In genomic region chr7:44257618-44258422, GRCh38 we compare ENCODE assay signal across 9 cellular contexts. TPM values are rescaled to one million over a fixed set of nuclear protein-coding genes. Genes with fewer than 3 reads are reported as not detected.
DNase-seq lines count a peak whose midpoint lies in the region; ATAC-seq and TF ChIP-seq lines count a peak whose summit lies in the region.
"Had no signal": no experiment of that assay in that cellular context is flagged by ENCODE, and none has a peak within 500 bp of the region (broad histone marks: within the 10 kb centered on the region; RNA-seq: fewer than 3 reads in every experiment).

No MANE protein-coding gene starts in this region.

- BruUV-seq in PC-9 (replicated peaks; lab: Mats Ljungman, UMichigan): no TSS peak

- H3K4me1 ChIP-seq in PC-9 (replicated peaks; ENCODE audit: insufficient read depth) (peaks cover 30% of the 10 kb centered on the region), parathyroid adenoma (peaks cover 15% of the 10 kb centered on the region), tibial artery (peaks cover 17 to 42% (median 36%) of the 10 kb centered on the region in 4 donors)

- CTCF ChIA-PET in PC-9 (lab: Charles Lee): interaction anchor here (2.1 kb wide), 1 partner anchor 17 kb away, joined by 18 read pairs; no protein-coding TSS in a partner anchor

- peak overlapping the region; percentile 46 for H3K4me2 ChIP-seq in PC-9
- no peak overlapping the region for H3K4me2 ChIP-seq in parathyroid adenoma (ENCODE audit: low read length)

- no peaks in the 10 kb centered on the region for H4K20me1 ChIP-seq in PC-9 (ENCODE audit: insufficient read depth)

- H3K9me3 ChIP-seq in PC-9 (ENCODE audit: insufficient read depth, low read depth) (no peaks in the 10 kb centered on the region), parathyroid adenoma (ENCODE audit: control insufficient read depth, low read length) (no peaks in the 10 kb centered on the region), tibial artery (no peaks in the 10 kb centered on the region)
- H3K9me3 ChIP-seq: neutrophil had no signal

- POLR2A ChIA-PET in PC-9 (lab: Charles Lee; ENCODE audit: unreplicated experiment): no interaction called here

- H3K36me3 ChIP-seq in PC-9 (ENCODE audit: low read depth) (no peaks in the 10 kb centered on the region), parathyroid adenoma (ENCODE audit: control insufficient read depth, insufficient read depth, low read length) (no peaks in the 10 kb centered on the region), tibial artery (no peaks in the 10 kb centered on the region)
- H3K36me3 ChIP-seq: neutrophil had no signal

- no peaks in the 10 kb centered on the region for H3K27me3 ChIP-seq in PC-9 (ENCODE audit: insufficient read depth, low read depth)
- H3K27me3 ChIP-seq in parathyroid adenoma (ENCODE audit: control insufficient read depth, insufficient read depth, low read length): no peaks in the 10 kb centered on the region
- H3K27me3 ChIP-seq in tibial artery: peaks cover 0 to under 1% of the 10 kb centered on the region in 2 donors
- H3K27me3 ChIP-seq: neutrophil had no signal

- peak; percentile 92 for ATAC-seq in GM18511 (IDR thresholded peaks at IDR 0.05; ENCODE audit: unreplicated experiment)
- ATAC-seq in HG02885 (IDR thresholded peaks at IDR 0.05; ENCODE audit: poor library complexity, unreplicated experiment): peak; percentile 94
- no peak for ATAC-seq in omental fat pad (ENCODE audit: low FRiP score)

- no peaks in the 10 kb centered on the region for H3K9me2 ChIP-seq in PC-9 (ENCODE audit: insufficient read depth)

- H3K27ac ChIP-seq in PC-9 (peak overlapping the region; percentile 26; the same call in 1 of the 2 replicates), parathyroid adenoma (peak overlapping the region; percentile 37), tibial artery (peak overlapping the region; percentile 75 to 82)
- H3K27ac ChIP-seq: neutrophil had no signal

- intact Hi-C loops in PC-9 (cut with micrococcal nuclease; ENCODE audit: unreplicated experiment): no loop called here
- intact Hi-C loops in tibial artery (cut with DNase I; ENCODE audit: low total_unique reads): no loop called here

- TF ChIP-seq CTCF in PC-9 (conservative IDR thresholded peaks at IDR 0.05) (no peak), fibroblast of the aortic adventitia (IDR thresholded peaks at IDR 0.05; ENCODE audit: insufficient read depth, low read length) (peak; percentile 17), parathyroid adenoma (IDR thresholded peaks at IDR 0.05) (peak; percentile 11), tibial artery (IDR thresholded peaks at IDR 0.05) (peak in 1 of 2 experiments; percentile 30), omental fat pad (IDR thresholded peaks at IDR 0.05) (no peak)

- no peak overlapping the region for H2AFZ ChIP-seq in PC-9
- peak overlapping the region; percentile 44 for H2AFZ ChIP-seq in parathyroid adenoma

- DNase-seq in PC-9 (peak; percentile 86 to 88), fibroblast of the aortic adventitia (ENCODE audit: low read depth) (peak; percentile 81), tibial artery (peak; percentile 55 to 91), omental fat pad (ENCODE audit: low spot score) (no peak)
- peak; percentile 35 to 56 for DNase-seq in activated T-helper 1 cell treated with anti-CD3 and anti-CD28 coated beads, Interleukin-2, amount 50 U/mL, for 16 hours (ENCODE audit: low read depth in 1 of 2, low spot score in 1 of 2)

- peaks cover 5% of the 10 kb centered on the region; the same call in 1 of the 2 replicates for H3F3A ChIP-seq in PC-9 (ENCODE audit: insufficient read depth, low read depth)

- H3K4me3 ChIP-seq in PC-9: no peak overlapping the region
- no peak overlapping the region for H3K4me3 ChIP-seq in fibroblast of the aortic adventitia (ENCODE audit: low read depth, low read length)
- no peak overlapping the region for H3K4me3 ChIP-seq in parathyroid adenoma (ENCODE audit: low read depth, low read length)
- no peak overlapping the region for H3K4me3 ChIP-seq in tibial artery

- H3K79me2 ChIP-seq in PC-9 (ENCODE audit: low read depth) (no peaks in the 10 kb centered on the region), parathyroid adenoma (no peaks in the 10 kb centered on the region)

- no peak overlapping the region for H3K9ac ChIP-seq in parathyroid adenoma

RNA-seq across cellular contexts. Expression of gene YKT6, which starts 57.0 kb away (rescaled TPM):
- total RNA-seq in PC-9 (2021): 109 and 142 TPM in 2 replicates
- total RNA-seq in fibroblast of the aortic adventitia (ENCODE audit: low replicate concordance): 72.0 and 99.4 TPM in 2 replicates
- total RNA-seq in omental fat pad: 10 to 100 TPM; 48.3 to 75.8 (median 54.4) TPM

Comparison
In these comparisons a context has a peak if more than half of its experiments do, and no peak if none do; other contexts are left out.
1. H3K27ac ChIP-seq: peak in every context shown above with its lines; median percentile 78 in tibial artery; 37 in parathyroid adenoma; 26 in PC-9.
2. CTCF ChIP-seq: peak in fibroblast of the aortic adventitia (single experiment) and parathyroid adenoma (single experiment); none in PC-9 (single experiment) and omental fat pad (0 of 3).